8 cellular contexts compared by ENCODE assay signal in the genomic region with DNA sequence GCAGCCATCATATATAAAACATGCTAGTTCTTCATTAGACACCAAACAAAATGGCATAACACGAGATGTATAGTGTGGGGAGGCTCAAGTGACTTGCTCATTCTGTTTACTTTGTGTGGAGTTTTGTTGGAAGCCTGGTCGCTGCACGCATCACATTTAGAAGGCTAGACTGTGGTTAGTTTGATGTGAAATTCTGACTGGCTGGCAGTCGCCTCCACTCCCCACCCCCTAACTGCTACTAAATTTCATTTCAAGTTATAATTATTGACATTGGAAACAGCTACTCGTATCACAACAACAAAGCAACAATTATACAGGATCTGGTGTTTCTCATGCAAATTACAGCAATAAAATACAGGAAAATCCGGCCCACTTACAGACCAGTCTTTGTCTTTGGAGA.
A peak's percentile ranks its signal among the peaks of the same experiment; 100 is the strongest.
DNase-seq lines count a peak whose midpoint lies in the region; TF ChIP-seq lines count a peak whose summit lies in the region.
"Had no signal": no experiment of that assay in that cellular context is flagged by ENCODE, and none has a peak within 500 bp of the region (broad histone marks: within the 10 kb centered on the region; RNA-seq: fewer than 3 reads in every experiment).

No MANE protein-coding gene starts in this region.

- H3K36me3 ChIP-seq in adipocyte (ENCODE audit: control insufficient read depth, insufficient read depth, low read length, severe bottlenecking) (no peaks in the 10 kb centered on the region), suprapubic skin (no peaks in the 10 kb centered on the region)
- H3K36me3 ChIP-seq: neutrophil had no signal

- no peak for TF ChIP-seq POLR2A in suprapubic skin (IDR thresholded peaks at IDR 0.05)

- no peak overlapping the region for H3K27ac ChIP-seq in suprapubic skin
- H3K27ac ChIP-seq: neutrophil had no signal

- 47% methylated on average over 6 of the region's 6 CpGs for WGBS in suprapubic skin

- peak; percentile 70 for DNase-seq in M059J (ENCODE audit: low read depth)
- peak; percentile 44 for DNase-seq in adipocyte (ENCODE audit: low read depth)
- DNase-seq in islet precursor cell = peak; percentile 55
- no peak for DNase-seq in suprapubic skin (ENCODE audit: low spot score in 2 of 2)
- no peak for DNase-seq in dedifferentiated amniotic fluid mesenchymal stem cell (ENCODE audit: extremely low spot score)
- no peak for DNase-seq in ecto neural progenitor cell (ENCODE audit: low spot score)
- DNase-seq in EL = no peak

- H3K9me3 ChIP-seq in adipocyte (ENCODE audit: control insufficient read depth, low read length) (no peaks in the 10 kb centered on the region), suprapubic skin (no peaks in the 10 kb centered on the region)
- H3K9me3 ChIP-seq: neutrophil had no signal

- H3K27me3 ChIP-seq in adipocyte (replicated peaks; ENCODE audit: control insufficient read depth, insufficient read depth, low read length) = no peaks in the 10 kb centered on the region
- H3K27me3 ChIP-seq in suprapubic skin = no peaks in the 10 kb centered on the region
- H3K27me3 ChIP-seq: neutrophil had no signal

- H3K4me1 ChIP-seq in adipocyte (ENCODE audit: control insufficient read depth, insufficient read depth, low read length) (peaks cover 3% of the 10 kb centered on the region), suprapubic skin (no peaks in the 10 kb centered on the region)

- H3K4me3 ChIP-seq in adipocyte (ENCODE audit: low read length) (peak overlapping the region; percentile 78), suprapubic skin (peak overlapping the region; percentile 27)

- TF ChIP-seq EP300 in suprapubic skin (IDR thresholded peaks at IDR 0.05) = no peak

- TF ChIP-seq CTCF in suprapubic skin (IDR thresholded peaks at IDR 0.05) = no peak

- H3K9ac ChIP-seq in adipocyte (ENCODE audit: low read length) = peak overlapping the region; percentile 74

Comparison
In these comparisons a context has a peak if more than half of its experiments do, and no peak if none do; other contexts are left out.
1. DNase-seq: peak in M059J (single experiment), adipocyte (single experiment) and islet precursor cell (single experiment); none in suprapubic skin (0 of 2), dedifferentiated amniotic fluid mesenchymal stem cell (single experiment), ecto neural progenitor cell (single experiment) and EL (single experiment).